Comparison of ENCODE assay signal across 22 cellular contexts in the genomic region with DNA sequence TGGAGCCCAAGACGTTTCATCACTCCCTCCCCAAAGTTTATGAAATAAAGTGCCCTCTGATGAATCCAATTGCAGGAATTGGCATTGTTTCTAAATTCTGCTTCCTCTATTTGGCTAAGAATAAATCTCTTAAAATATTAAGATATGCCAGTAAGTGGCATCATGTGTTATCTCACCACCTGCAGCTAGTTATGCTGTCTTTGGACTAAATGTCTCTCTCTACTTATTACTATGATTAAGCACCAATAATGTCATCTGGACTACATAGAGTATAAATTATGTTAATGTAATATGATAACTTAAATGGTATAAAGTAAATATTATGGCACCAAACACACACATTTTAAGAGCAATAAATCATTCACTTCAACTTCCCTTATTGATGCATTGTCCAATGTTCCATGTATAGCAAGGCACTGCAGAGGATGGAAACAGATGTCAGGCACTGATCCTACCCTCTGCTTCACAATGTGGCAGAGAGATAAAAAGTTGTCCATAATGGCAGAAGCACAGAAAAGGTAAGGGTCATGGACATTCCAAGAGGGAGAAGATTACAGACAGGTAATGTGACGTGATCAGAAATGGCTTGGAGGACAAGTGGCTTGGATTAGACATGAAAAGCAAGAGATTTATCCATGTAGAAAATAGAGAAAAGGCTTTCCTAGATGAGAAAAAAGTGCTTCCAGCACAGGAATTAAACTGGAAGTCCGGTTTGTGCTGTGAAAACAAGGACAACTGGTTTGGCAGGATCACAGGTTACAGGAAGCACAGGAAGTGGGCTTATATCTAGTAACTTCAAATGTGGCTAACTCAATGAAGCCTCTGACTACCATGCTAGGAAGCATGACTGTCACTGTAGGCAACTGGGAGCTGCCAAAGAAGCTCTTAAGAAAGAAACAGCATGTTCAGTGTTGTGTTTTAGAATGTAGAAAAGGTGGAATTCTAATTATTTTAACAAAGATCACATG. TPM values are rescaled to one million over a fixed set of nuclear protein-coding genes. Genes with fewer than 3 reads are reported as not detected.
DNase-seq lines count a peak whose midpoint lies in the region; TF ChIP-seq lines count a peak whose summit lies in the region.
"Had no signal": no experiment of that assay in that cellular context is flagged by ENCODE, and none has a peak within 500 bp of the region (broad histone marks: within the 10 kb centered on the region; RNA-seq: fewer than 3 reads in every experiment).

No MANE protein-coding gene starts in this region.

- TF ChIP-seq CTCF in epithelial cell of esophagus (IDR thresholded peaks at IDR 0.05; ENCODE audit: insufficient read depth, low read depth, low read length, missing control alignments) (no peak), chondrocyte (IDR thresholded peaks at IDR 0.05) (no peak)

- H3K4me3 ChIP-seq in epithelial cell of esophagus (ENCODE audit: low read length), result no peak overlapping the region
- H3K4me3 ChIP-seq: smooth muscle cell, stomach, transverse colon had no signal

- peaks cover 17% of the 10 kb centered on the region for H3K9me3 Mint-ChIP-seq in chondrocyte (ENCODE audit: low read depth)
- H3K9me3 Mint-ChIP-seq: HFFc6 had no signal

- no peak overlapping the region for H3K4me3 Mint-ChIP-seq in chondrocyte (ENCODE audit: unreplicated experiment)
- H3K4me3 Mint-ChIP-seq: activated naive CD8-positive, alpha-beta T cell treated with anti-CD3 and anti-CD28 coated beads, Interleukin-2, amount 10 ng/mL, durations not matched to agents 7 days and 5 days; HFFc6 had no signal

- H3K27me3 Mint-ChIP-seq in chondrocyte (ENCODE audit: low read depth), result peaks cover 2% of the 10 kb centered on the region
- H3K27me3 Mint-ChIP-seq: activated naive CD8-positive, alpha-beta T cell treated with anti-CD3 and anti-CD28 coated beads, Interleukin-2, amount 10 ng/mL, durations not matched to agents 7 days and 5 days had no signal

- H3K4me1 Mint-ChIP-seq in chondrocyte (ENCODE audit: low read depth), result no peaks in the 10 kb centered on the region
- H3K4me1 Mint-ChIP-seq: activated naive CD8-positive, alpha-beta T cell treated with anti-CD3 and anti-CD28 coated beads, Interleukin-2, amount 10 ng/mL, durations not matched to agents 7 days and 5 days had no signal

- no peaks in the 10 kb centered on the region for H3K36me3 Mint-ChIP-seq in chondrocyte (ENCODE audit: low read depth)
- H3K36me3 Mint-ChIP-seq: activated naive CD8-positive, alpha-beta T cell treated with anti-CD3 and anti-CD28 coated beads, Interleukin-2, amount 10 ng/mL, durations not matched to agents 7 days and 5 days had no signal

- DNase-seq in DMS53 (lab: John Stamatoyannopoulos, UW) (peak; percentile 77), NCI-H1105 treated with DMSO at 0.1 percent for 48 hours (lab: John Stamatoyannopoulos, UW) (peak; percentile 89), NCI-H748 (lab: John Stamatoyannopoulos, UW; ENCODE audit: unreplicated experiment) (peak; percentile 97), epithelial cell of esophagus (ENCODE audit: low read depth) (peak; percentile 42), NCI-H82 (lab: John Stamatoyannopoulos, UW) (no peak), NCI-H187 treated with DMSO at 0.1 percent for 48 hours (lab: John Stamatoyannopoulos, UW) (no peak), chondrocyte (ENCODE audit: low spot score) (no peak)
- DNase-seq: activated CD4-positive, alpha-beta T cell treated with anti-CD3 and anti-CD28 coated beads, Interleukin-2, amount 50 U/mL, for 1 hour; activated CD8-positive, alpha-beta memory T cell treated with anti-CD3 and anti-CD28 coated beads, Interleukin-2, amount 50 U/mL, for 4 hours; activated naive CD8-positive, alpha-beta T cell treated with anti-CD3 and anti-CD28 coated beads, Interleukin-2, amount 10 ng/mL, durations not matched to agents 7 days and 5 days; HFFc6; NCI-H1436 treated with DMSO at 0.1 percent for 48 hours; NCI-H446; stimulated activated CD4-positive, alpha-beta T cell treated with anti-CD3 and anti-CD28 coated beads, Interleukin-2, amount 100 ng/mL, for 48 hours; stomach; T-helper 2 cell; transverse colon; WERI-Rb-1 had no signal

- no peak overlapping the region for H3K27ac Mint-ChIP-seq in chondrocyte (ENCODE audit: unreplicated experiment)
- H3K27ac Mint-ChIP-seq: activated naive CD8-positive, alpha-beta T cell treated with anti-CD3 and anti-CD28 coated beads, Interleukin-2, amount 10 ng/mL, durations not matched to agents 7 days and 5 days; activated T-helper 2 cell treated with anti-CD3 and anti-CD28 coated beads, Interferon-gamma antibody, Interleukin-2, Interleukin-4, amounts not matched to agents 10 μg/mL and 5 μg/mL and 100 μg/mL, durations not matched to agents 14 hours and 24 hours and 36 hours; HFFc6 had no signal

RNA-seq across cellular contexts. Expression of gene MARCHF11, which starts 26.7 kb away (rescaled TPM):
- total RNA-seq in chondrocyte, result not detected in 3 replicates
- total RNA-seq: activated naive CD8-positive, alpha-beta T cell treated with anti-CD3 and anti-CD28 coated beads, Interleukin-2, amount 10 ng/mL, durations not matched to agents 7 days and 5 days; activated T-helper 2 cell treated with anti-CD3 and anti-CD28 coated beads, Interferon-gamma antibody, Interleukin-2, Interleukin-4, amounts not matched to agents 10 μg/mL and 5 μg/mL and 100 μg/mL, durations not matched to agents 14 hours and 24 hours and 36 hours; HFFc6; LHCN-M2; pulmonary artery endothelial cell; smooth muscle cell; stomach; transverse colon had no signal

Comparison
In these comparisons a context has a peak if more than half of its experiments do, and no peak if none do; other contexts are left out.
1. DNase-seq: peak in DMS53 (single experiment), NCI-H1105 treated with DMSO at 0.1 percent for 48 hours (single experiment), NCI-H748 (single experiment) and epithelial cell of esophagus (single experiment); none in NCI-H82 (single experiment), NCI-H187 treated with DMSO at 0.1 percent for 48 hours (single experiment) and chondrocyte (single experiment).